Comparison of ENCODE assay signal across 9 cellular contexts in genomic region chr18:68475911-68476310, GRCh38.
"Had no signal": no experiment of that assay in that cellular context is flagged by ENCODE, and none has a peak within 500 bp of the region (broad histone marks: within the 10 kb centered on the region; RNA-seq: fewer than 3 reads in every experiment).

No MANE protein-coding gene starts in this region.

- H3K9ac ChIP-seq: GM23248 had no signal

- ATAC-seq: HCT116, K562 had no signal

- H3K36me3 ChIP-seq: HAP-1 had no signal

- DNase-seq: GM23248, GOT3, H7, HFFc6, IMR-90, KG1 had no signal

- H3K9me3 ChIP-seq: HAP-1 had no signal

- H3K4me1 ChIP-seq: HAP-1 had no signal

- H3K4me3 ChIP-seq: GM23248, HAP-1, K562 had no signal

- H2AFZ ChIP-seq: GM23248 had no signal

- H3K27ac ChIP-seq: GM23248 had no signal
